Comparison of ENCODE assay signal across 15 cellular contexts in the genomic region with DNA sequence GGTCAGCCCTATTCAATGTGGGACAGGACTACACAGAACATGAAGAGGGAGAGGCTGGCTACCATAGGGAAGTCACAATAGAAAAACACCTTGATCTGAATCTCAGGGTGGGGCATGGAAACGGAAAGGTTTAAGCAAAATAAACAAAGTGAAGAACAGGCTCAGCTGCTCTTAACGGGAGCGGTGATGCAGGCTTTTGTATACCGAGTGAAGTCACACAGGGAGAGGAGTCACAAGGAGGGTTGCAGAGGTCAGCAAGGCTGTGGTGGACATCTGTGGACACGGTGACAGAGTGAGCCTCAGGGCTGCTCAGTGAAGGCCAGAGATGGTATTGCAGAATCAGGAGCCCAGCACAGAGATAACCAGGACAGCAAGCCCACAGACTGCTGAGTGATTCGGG. TPM values are rescaled to one million over a fixed set of nuclear protein-coding genes. Genes with fewer than 3 reads are reported as not detected.
DNase-seq lines count a peak whose midpoint lies in the region; ATAC-seq and TF ChIP-seq lines count a peak whose summit lies in the region.
"Had no signal": no experiment of that assay in that cellular context is flagged by ENCODE, and none has a peak within 500 bp of the region (broad histone marks: within the 10 kb centered on the region; RNA-seq: fewer than 3 reads in every experiment).

No MANE protein-coding gene starts in this region.

- H3K4me1 ChIP-seq in MM.1S (ENCODE audit: low read length), result peaks cover 19% of the 10 kb centered on the region
- H3K4me1 ChIP-seq in neuronal stem cell (ENCODE audit: control insufficient read depth in 2 of 2, insufficient read depth in 1 of 2, low read depth in 1 of 2, low read length in 2 of 2), result peaks cover 0 to 5% of the 10 kb centered on the region in 2 donors
- peaks cover 81% of the 10 kb centered on the region for H3K4me1 ChIP-seq in effector memory CD4-positive, alpha-beta T cell (ENCODE audit: control insufficient read depth, insufficient read depth, low read length, poor library complexity, severe bottlenecking)
- H3K4me1 ChIP-seq: colonic mucosa had no signal

- no peak overlapping the region for H2BK5ac ChIP-seq in neuronal stem cell (ENCODE audit: low read length)

- H3K27me3 ChIP-seq in MM.1S (replicated peaks; ENCODE audit: insufficient read depth, low read length) (no peaks in the 10 kb centered on the region), neuronal stem cell (ENCODE audit: control insufficient read depth in 3 of 3, insufficient read depth in 3 of 3, low read depth in 1 of 3, low read length in 3 of 3) (peaks cover 0 to 23% (median 0%) of the 10 kb centered on the region in 3 experiments)
- no peaks in the 10 kb centered on the region for H3K27me3 ChIP-seq in effector memory CD4-positive, alpha-beta T cell (replicated peaks; ENCODE audit: control insufficient read depth, insufficient read depth, low read length, poor library complexity, severe bottlenecking)
- H3K27me3 ChIP-seq: colonic mucosa had no signal

- H3K4ac ChIP-seq in neuronal stem cell (ENCODE audit: low read length), result no peak overlapping the region

- H3F3A ChIP-seq in MM.1S (ENCODE audit: insufficient read depth, low read length), result peaks cover 3% of the 10 kb centered on the region

- H3K27ac ChIP-seq in MM.1S (ENCODE audit: low read length) (no peak overlapping the region), cingulate gyrus (ENCODE audit: low read depth, low read length) (peak overlapping the region; percentile 78), neuronal stem cell (replicated peaks; ENCODE audit: low read length) (no peak overlapping the region)
- no peak overlapping the region for H3K27ac ChIP-seq in effector memory CD4-positive, alpha-beta T cell (ENCODE audit: insufficient read depth, low read length, poor library complexity, severe bottlenecking)
- H3K27ac ChIP-seq: colonic mucosa, thoracic aorta had no signal

- H3K79me2 ChIP-seq in MM.1S (ENCODE audit: low read length), result no peaks in the 10 kb centered on the region

- H4K20me1 ChIP-seq in MM.1S (ENCODE audit: insufficient read depth, low read length), result no peaks in the 10 kb centered on the region

- H3K9me3 ChIP-seq in MM.1S (replicated peaks; ENCODE audit: insufficient read depth, low read length), result no peaks in the 10 kb centered on the region
- H3K9me3 ChIP-seq in neuronal stem cell (replicated peaks in 1 of 2; ENCODE audit: control insufficient read depth in 2 of 2, insufficient read depth in 1 of 2, low read depth in 1 of 2, low read length in 2 of 2), result peaks cover 0 to 3% of the 10 kb centered on the region in 2 donors
- H3K9me3 ChIP-seq in effector memory CD4-positive, alpha-beta T cell (ENCODE audit: control insufficient read depth, low read length), result no peaks in the 10 kb centered on the region
- H3K9me3 ChIP-seq: colonic mucosa, thoracic aorta had no signal

- H3K9me2 ChIP-seq in MM.1S (replicated peaks; ENCODE audit: insufficient read depth, low read length), result no peaks in the 10 kb centered on the region

- ATAC-seq in HG02981 (IDR thresholded peaks at IDR 0.05; ENCODE audit: unreplicated experiment), result no peak

- H2AFZ ChIP-seq in MM.1S (ENCODE audit: low read length), result no peak overlapping the region
- H2AFZ ChIP-seq in neuronal stem cell (ENCODE audit: low read length), result no peak overlapping the region

- no peak overlapping the region for H2AK5ac ChIP-seq in neuronal stem cell (ENCODE audit: low read depth, low read length)

- no peak overlapping the region for H3K4me3 ChIP-seq in MM.1S (ENCODE audit: low read length)
- no peak overlapping the region for H3K4me3 ChIP-seq in neuronal stem cell (ENCODE audit: low read length in 2 of 2)
- H3K4me3 ChIP-seq in effector memory CD4-positive, alpha-beta T cell (ENCODE audit: insufficient read depth, low read depth, low read length, poor library complexity, severe bottlenecking), result no peak overlapping the region
- H3K4me3 ChIP-seq: colonic mucosa, thoracic aorta had no signal

- H2BK15ac ChIP-seq in neuronal stem cell (ENCODE audit: low read length), result no peak overlapping the region

- H2BK12ac ChIP-seq in neuronal stem cell (ENCODE audit: low read length), result no peak overlapping the region

- H4K91ac ChIP-seq in neuronal stem cell (ENCODE audit: low read depth, low read length, poor library complexity), result no peak overlapping the region

- H3K18ac ChIP-seq in neuronal stem cell (ENCODE audit: low read length), result no peak overlapping the region

- no peak overlapping the region for H2BK120ac ChIP-seq in neuronal stem cell (ENCODE audit: low read depth, low read length)

- WGBS in neuronal stem cell (ENCODE audit: extremely low coverage in 2 of 2, insufficient read length in 2 of 2, insufficient replicate concordance in 1 of 2), 2 donors, result no CpG with 5 or more reads among the region's 6 CpGs

- no peak overlapping the region for H3K23ac ChIP-seq in neuronal stem cell (ENCODE audit: low read depth, low read length, poor library complexity)

- H4K8ac ChIP-seq in neuronal stem cell (ENCODE audit: low read depth, low read length), result no peak overlapping the region

- no peak overlapping the region for H3K14ac ChIP-seq in neuronal stem cell (ENCODE audit: low read length)

- H3K36me3 ChIP-seq in MM.1S (replicated peaks; ENCODE audit: insufficient read depth, low read length), result no peaks in the 10 kb centered on the region
- H3K36me3 ChIP-seq in neuronal stem cell (replicated peaks in 1 of 2; ENCODE audit: control insufficient read depth in 2 of 2, insufficient read depth in 2 of 2, low read length in 2 of 2), result no peaks in the 10 kb centered on the region
- no peaks in the 10 kb centered on the region for H3K36me3 ChIP-seq in effector memory CD4-positive, alpha-beta T cell (ENCODE audit: control insufficient read depth, insufficient read depth, low read length)
- H3K36me3 ChIP-seq: colonic mucosa, thoracic aorta had no signal

- H3K79me1 ChIP-seq in neuronal stem cell (ENCODE audit: low read depth, low read length), result no peaks in the 10 kb centered on the region

- no peak overlapping the region for H3K4me2 ChIP-seq in MM.1S (ENCODE audit: low read depth, low read length)
- H3K4me2 ChIP-seq in neuronal stem cell (ENCODE audit: insufficient read depth, low read length, poor library complexity, severe bottlenecking), result no peak overlapping the region

- TF ChIP-seq CTCF in MM.1S (IDR thresholded peaks at IDR 0.05; ENCODE audit: low read length), result 0 out of 2 replicates have a peak, but pooled peaks have one; percentile 3

- H3K9ac ChIP-seq in MM.1S (ENCODE audit: low read length), result no peak overlapping the region
- H3K9ac ChIP-seq in neuronal stem cell (ENCODE audit: low read depth, low read length, poor library complexity), result peak overlapping the region; percentile 36

- DNase-seq in SIG-M5 treated with dmso at 0.1 percent for 504 hours (lab: John Stamatoyannopoulos, UW; ENCODE audit: unreplicated experiment) (peak; percentile 65), SIG-M5 (lab: John Stamatoyannopoulos, UW) (no peak), MM.1S (no peak), neuronal stem cell (ENCODE audit: low spot score) (no peak), 8988T (no peak)
- DNase-seq in effector memory CD4-positive, alpha-beta T cell, result no peak
- DNase-seq: activated B cell treated with CpG ODN at 0.5 μM for 24 hours, colonic mucosa, EL, H9, NCI-H1048, NCI-H774 had no signal

RNA-seq across cellular contexts. Expression of a gene that starts 30.6 kb away (rescaled TPM):
- polyA plus RNA-seq in neuronal stem cell (2013, experiment 1 of 2), result 23.2 TPM
- 24.3 TPM for polyA plus RNA-seq in neuronal stem cell (2013, experiment 2 of 2)
